8 cellular contexts compared by ENCODE assay signal in genomic region chr15:51192560-51193280, GRCh38.
DNase-seq lines count a peak whose midpoint lies in the region; ATAC-seq and TF ChIP-seq lines count a peak whose summit lies in the region.

No MANE protein-coding gene starts in this region.

- no peaks in the 10 kb centered on the region for H3K27me3 ChIP-seq in HL-60 (ENCODE audit: insufficient read depth, poor library complexity, severe bottlenecking)

- peak; percentile 76 for DNase-seq in GM10248 (ENCODE audit: extremely low spot score)
- peak; percentile 54 to 90 for DNase-seq in HL-60 (ENCODE audit: low read depth in 1 of 2, low spot score in 1 of 2)
- DNase-seq in NOMO-1 (lab: John Stamatoyannopoulos, UW; ENCODE audit: unreplicated experiment in 2 of 2), result peak; percentile 47 to 75
- DNase-seq in activated CD8-positive, alpha-beta memory T cell treated with anti-CD3 and anti-CD28 coated beads for 48 hours (ENCODE audit: low read depth in 2 of 3, low spot score in 2 of 3), result peak; percentile 44 to 90 (median 77)
- peak; percentile 59 for DNase-seq in epidermal melanocyte (ENCODE audit: insufficient read length, low spot score)
- DNase-seq in mucosa of descending colon, result peak; percentile 87 to 96 (median 93)
- DNase-seq in stimulated activated CD8-positive, alpha-beta memory T cell treated with anti-CD3 and anti-CD28 coated beads, Interleukin-4, amount 100 ng/mL, for 24 hours (ENCODE audit: low read depth), result peak; percentile 72

- H3K4me3 ChIP-seq in HL-60 (replicated peaks; ENCODE audit: insufficient read depth, low read length), result no peak overlapping the region
- no peak overlapping the region for H3K4me3 ChIP-seq in mucosa of descending colon

- TF ChIP-seq CTCF in GM10248 (IDR thresholded peaks at IDR 0.05; ENCODE audit: control extremely low read depth, extremely low read depth, low read depth, missing control alignments) (peak; percentile 89), HL-60 (IDR thresholded peaks at IDR 0.05; ENCODE audit: insufficient read depth, low read length) (peak; percentile 88), mucosa of descending colon (IDR thresholded peaks at IDR 0.05) (peak; percentile 92)

- POLR2A ChIA-PET in GM10248 (lab: Yijun Ruan, JAX), result interaction anchor here (0.6 kb wide), 1 partner anchor 33 kb away, joined by 5 read pairs; no protein-coding TSS in a partner anchor

- peak; percentile 99 for ATAC-seq in mucosa of descending colon
- ATAC-seq in HG03469 (IDR thresholded peaks at IDR 0.05; ENCODE audit: unreplicated experiment), result no peak

- H3K36me3 ChIP-seq in mucosa of descending colon (ENCODE audit: low read depth), result no peaks in the 10 kb centered on the region

- CTCF ChIA-PET in GM10248 (lab: Yijun Ruan, JAX), result interaction anchor here (0.6 to 3.5 kb wide), 52 partner anchors 11 to 368 kb away, joined by 3 to 71 read pairs (median 4); no protein-coding TSS in a partner anchor

- no peaks in the 10 kb centered on the region for H3K9me3 ChIP-seq in mucosa of descending colon

- H3K27ac ChIP-seq in HL-60 (replicated peaks), result no peak overlapping the region; the same call in 1 of the 2 replicates

- H3K4me1 ChIP-seq in mucosa of descending colon (ENCODE audit: low read depth), result no peaks in the 10 kb centered on the region

- intact Hi-C loops in mucosa of descending colon (cut with DNase I, micrococcal nuclease), result no loop called here
